Comparison of ENCODE assay signal across 26 cellular contexts in genomic region chr12:29023436-29024076, GRCh38.
DNase-seq lines count a peak whose midpoint lies in the region; ATAC-seq and TF ChIP-seq lines count a peak whose summit lies in the region.
"Had no signal": no experiment of that assay in that cellular context is flagged by ENCODE, and none has a peak within 500 bp of the region (broad histone marks: within the 10 kb centered on the region; RNA-seq: fewer than 3 reads in every experiment).

No MANE protein-coding gene starts in this region.

- H3K9me3 Mint-ChIP-seq in endodermal cell, result no peaks in the 10 kb centered on the region
- peaks cover 0 to under 1% of the 10 kb centered on the region in 2 donors for H3K9me3 Mint-ChIP-seq in stimulated activated naive B cell treated with anti-CD40 and anti-IgM and Interleukin-4, amounts not matched to agents 10 μg/mL and 1 μg/mL and 100 μg/mL, for 72 hours
- H3K9me3 Mint-ChIP-seq: activated CD4-positive, alpha-beta memory T cell treated with anti-CD3 and anti-CD28 coated beads, Interleukin-2, amount 10 ng/mL, durations not matched to agents 7 days and 5 days; activated T-helper 17 cell treated with anti-CD3 and anti-CD28 coated beads, Interleukin-2, amount 50 U/mL, for 72 hours had no signal

- H3K4me3 ChIP-seq in endodermal cell (ENCODE audit: low read length), result no peak overlapping the region
- H3K4me3 ChIP-seq: prostate gland, sigmoid colon, transverse colon had no signal

- no peak overlapping the region for H3K27ac ChIP-seq in endodermal cell (ENCODE audit: low read depth, low read length)
- H3K27ac ChIP-seq: neutrophil, prostate gland, sigmoid colon, transverse colon had no signal

- no peaks in the 10 kb centered on the region for H3K27me3 Mint-ChIP-seq in endodermal cell (ENCODE audit: insufficient read depth)
- no peaks in the 10 kb centered on the region for H3K27me3 Mint-ChIP-seq in stimulated activated naive B cell treated with anti-CD40 and anti-IgM and Interleukin-4, amounts not matched to agents 10 μg/mL and 1 μg/mL and 100 μg/mL, for 72 hours
- H3K27me3 Mint-ChIP-seq: brain, naive B cell had no signal

- ATAC-seq in stimulated activated naive B cell treated with anti-CD40 and anti-IgM and Interleukin-4, amounts not matched to agents 10 μg/mL and 1 μg/mL and 100 μg/mL, for 72 hours (replicated peaks), result no peak
- ATAC-seq: activated T-helper 17 cell treated with anti-CD3 and anti-CD28 coated beads, Interleukin-2, amount 50 U/mL, for 72 hours had no signal

- no peaks in the 10 kb centered on the region for H3K27me3 ChIP-seq in endodermal cell (ENCODE audit: control insufficient read depth, insufficient read depth, low read length, poor library complexity, severe bottlenecking)
- H3K27me3 ChIP-seq: neutrophil, sigmoid colon, transverse colon had no signal

- TF ChIP-seq CTCF in endodermal cell (conservative IDR thresholded peaks at IDR 0.05), result no peak

- H3K4me3 Mint-ChIP-seq in endodermal cell, result no peak overlapping the region
- H3K4me3 Mint-ChIP-seq in stimulated activated naive B cell treated with anti-CD40 and anti-IgM and Interleukin-4, amounts not matched to agents 10 μg/mL and 1 μg/mL and 100 μg/mL, for 72 hours, result no peak overlapping the region
- H3K4me3 Mint-ChIP-seq: activated CD4-positive, alpha-beta memory T cell treated with anti-CD3 and anti-CD28 coated beads, Interleukin-2, amount 10 ng/mL, durations not matched to agents 7 days and 5 days; activated T-helper 17 cell treated with anti-CD3 and anti-CD28 coated beads, Interleukin-2, amount 50 U/mL, for 72 hours; brain; mesothelial cell of epicardium; naive B cell had no signal

- H3K27ac Mint-ChIP-seq in endodermal cell, result peak overlapping the region; percentile 13
- no peak overlapping the region for H3K27ac Mint-ChIP-seq in stimulated activated naive B cell treated with anti-CD40 and anti-IgM and Interleukin-4, amounts not matched to agents 10 μg/mL and 1 μg/mL and 100 μg/mL, for 72 hours
- H3K27ac Mint-ChIP-seq: activated CD4-positive, alpha-beta memory T cell treated with anti-CD3 and anti-CD28 coated beads, Interleukin-2, amount 10 ng/mL, durations not matched to agents 7 days and 5 days; activated T-helper 17 cell treated with anti-CD3 and anti-CD28 coated beads, Interleukin-2, amount 50 U/mL, for 72 hours; brain; mesothelial cell of epicardium; naive B cell had no signal

- H3K36me3 Mint-ChIP-seq in endodermal cell (ENCODE audit: low read depth), result no peaks in the 10 kb centered on the region
- H3K36me3 Mint-ChIP-seq in stimulated activated naive B cell treated with anti-CD40 and anti-IgM and Interleukin-4, amounts not matched to agents 10 μg/mL and 1 μg/mL and 100 μg/mL, for 72 hours, result no peaks in the 10 kb centered on the region
- H3K36me3 Mint-ChIP-seq: brain, mesothelial cell of epicardium, naive B cell had no signal

- no peaks in the 10 kb centered on the region for H3K4me1 ChIP-seq in endodermal cell (ENCODE audit: control insufficient read depth, insufficient read depth, low read length)
- H3K4me1 ChIP-seq: prostate gland, sigmoid colon, transverse colon had no signal

- H3K4me1 Mint-ChIP-seq in endodermal cell, result peaks cover 8% of the 10 kb centered on the region
- H3K4me1 Mint-ChIP-seq in stimulated activated naive B cell treated with anti-CD40 and anti-IgM and Interleukin-4, amounts not matched to agents 10 μg/mL and 1 μg/mL and 100 μg/mL, for 72 hours, result no peaks in the 10 kb centered on the region
- H3K4me1 Mint-ChIP-seq: activated CD4-positive, alpha-beta memory T cell treated with anti-CD3 and anti-CD28 coated beads, Interleukin-2, amount 10 ng/mL, durations not matched to agents 7 days and 5 days; activated T-helper 17 cell treated with anti-CD3 and anti-CD28 coated beads, Interleukin-2, amount 50 U/mL, for 72 hours; brain; naive B cell had no signal

- H3K9me3 ChIP-seq in endodermal cell (ENCODE audit: control insufficient read depth, low read length), result no peaks in the 10 kb centered on the region
- H3K9me3 ChIP-seq: neutrophil, prostate gland, sigmoid colon, transverse colon had no signal

- WGBS in endodermal cell (ENCODE audit: insufficient coverage in 1 of 2, insufficient read length in 1 of 2), 2 experiments, result 81 to 99% methylated on average over 2 of the region's 2 CpGs

- no peaks in the 10 kb centered on the region for H3K36me3 ChIP-seq in endodermal cell (ENCODE audit: control insufficient read depth, insufficient read depth, low read length)
- H3K36me3 ChIP-seq: neutrophil, prostate gland, sigmoid colon, transverse colon had no signal

- peak; percentile 27 for DNase-seq in ELF-1 (ENCODE audit: low read depth, low spot score)
- peak; percentile 18 for DNase-seq in M059J (ENCODE audit: low read depth)
- peak; percentile 51 for DNase-seq in endodermal cell
- DNase-seq in myocyte (ENCODE audit: low read depth), result peak; percentile 62
- no peak for DNase-seq in stimulated activated naive B cell treated with anti-CD40 and anti-IgM and Interleukin-4, amounts not matched to agents 10 μg/mL and 1 μg/mL and 100 μg/mL, for 72 hours
- DNase-seq in D341Med (ENCODE audit: low spot score), result no peak
- no peak for DNase-seq in COLO829 (ENCODE audit: low spot score)
- DNase-seq: activated CD4-positive, alpha-beta memory T cell treated with anti-CD3 and anti-CD28 coated beads, Interleukin-2, amount 10 ng/mL, durations not matched to agents 7 days and 5 days; activated naive CD4-positive, alpha-beta T cell treated with anti-CD3 and anti-CD28 coated beads, Interleukin-2, amount 50 U/mL, for 16 hours; amniotic stem cell; C1 segment of cervical spinal cord; GOT3; naive B cell; NCI-H1092 treated with DMSO at 0.1 percent for 48 hours; NCI-H187; NCI-H226; NCI-H526 treated with DMSO at 0.1 percent for 48 hours; Right ventricle myocardium superior; sigmoid colon; stimulated activated CD4-positive, alpha-beta T cell treated with anti-CD3 and anti-CD28 coated beads, Interleukin-4, amount 100 ng/mL, for 24 hours; transverse colon had no signal

- H3K9ac ChIP-seq in endodermal cell (ENCODE audit: extremely low read depth, low read length, poor library complexity, severe bottlenecking), result no peak overlapping the region

Comparison
In these comparisons a context has a peak if more than half of its experiments do, and no peak if none do; other contexts are left out.
1. DNase-seq: peak in ELF-1 (single experiment), M059J (single experiment), endodermal cell (single experiment) and myocyte (single experiment); none in stimulated activated naive B cell treated with anti-CD40 and anti-IgM and Interleukin-4, amounts not matched to agents 10 μg/mL and 1 μg/mL and 100 μg/mL, for 72 hours (single experiment), D341Med (single experiment) and COLO829 (single experiment).